16 cellular contexts compared by ENCODE assay signal in the genomic region with DNA sequence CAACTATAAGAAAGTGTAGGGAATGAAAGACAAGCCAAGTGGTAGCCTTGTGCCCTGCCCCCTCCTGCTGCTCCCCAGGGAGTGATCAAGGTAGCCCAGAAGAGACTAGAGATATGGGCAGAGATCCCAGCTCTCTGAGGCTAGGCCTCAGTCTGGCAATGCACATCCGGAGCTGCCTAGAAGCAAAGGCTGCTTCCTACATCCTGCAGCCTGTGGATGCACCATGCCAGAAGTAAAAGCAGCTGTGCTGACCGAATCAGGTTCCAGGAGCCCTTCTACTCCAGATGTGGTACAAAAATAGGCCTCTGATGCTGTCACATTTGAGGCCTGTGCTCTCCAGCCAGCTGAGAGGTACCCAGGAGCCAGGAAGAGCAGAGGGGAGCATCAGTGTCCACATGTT. TPM values are rescaled to one million over a fixed set of nuclear protein-coding genes. Genes with fewer than 3 reads are reported as not detected.
DNase-seq lines count a peak whose midpoint lies in the region; ATAC-seq and TF ChIP-seq lines count a peak whose summit lies in the region.
"Had no signal": no experiment of that assay in that cellular context is flagged by ENCODE, and none has a peak within 500 bp of the region (broad histone marks: within the 10 kb centered on the region; RNA-seq: fewer than 3 reads in every experiment).

No MANE protein-coding gene starts in this region.

- H2AFZ ChIP-seq in mesenchymal stem cell (ENCODE audit: low read depth, low read length): no peak overlapping the region

- H3K9ac ChIP-seq in mesenchymal stem cell (ENCODE audit: low read length): peak overlapping the region; percentile 2

- H3K4me1 Mint-ChIP-seq in natural killer cell treated with Interleukin-12 subunit alpha and Interleukin-12 subunit beta and Interleukin-15 and Interleukin-18, amount 100 ng/mL, for 72 hours (ENCODE audit: low read depth in 2 of 2): peaks cover 0 to 2% of the 10 kb centered on the region in 2 donors
- H3K4me1 Mint-ChIP-seq in natural killer cell: no peaks in the 10 kb centered on the region

- H3K4me3 ChIP-seq in mesenchymal stem cell (ENCODE audit: insufficient read depth in 1 of 2, low read depth in 1 of 2, low read length in 2 of 2): no peak overlapping the region
- H3K4me3 ChIP-seq: A549 had no signal

- no peak overlapping the region for H3K18ac ChIP-seq in mesenchymal stem cell (ENCODE audit: low read depth in 1 of 2, low read length in 2 of 2)

- no peak overlapping the region for H3K27ac ChIP-seq in mesenchymal stem cell (ENCODE audit: low read length, poor library complexity, severe bottlenecking)
- H3K27ac ChIP-seq: A549, HL-60 had no signal

- no peaks in the 10 kb centered on the region for H3K9me3 Mint-ChIP-seq in natural killer cell treated with Interleukin-12 subunit alpha and Interleukin-12 subunit beta and Interleukin-15 and Interleukin-18, amount 100 ng/mL, for 72 hours
- no peaks in the 10 kb centered on the region for H3K9me3 Mint-ChIP-seq in natural killer cell
- H3K9me3 Mint-ChIP-seq: CD8-positive, alpha-beta T cell had no signal

- H2BK12ac ChIP-seq in mesenchymal stem cell (ENCODE audit: low read length in 2 of 2): no peak overlapping the region

- no peak overlapping the region for H3K4me2 ChIP-seq in mesenchymal stem cell (ENCODE audit: low read length, poor library complexity, severe bottlenecking)
- H3K4me2 ChIP-seq: A549 had no signal

- H3K14ac ChIP-seq in mesenchymal stem cell (ENCODE audit: low read length in 2 of 2): no peak overlapping the region

- ATAC-seq in natural killer cell treated with Interleukin-12 subunit alpha and Interleukin-12 subunit beta and Interleukin-15 and Interleukin-18, amount 100 ng/mL, for 72 hours: no peak
- ATAC-seq in natural killer cell: no peak
- ATAC-seq in HG03457 (IDR thresholded peaks at IDR 0.05; ENCODE audit: unreplicated experiment): no peak
- no peak for ATAC-seq in HG03342 (IDR thresholded peaks at IDR 0.05; ENCODE audit: unreplicated experiment)
- ATAC-seq: CD8-positive, alpha-beta T cell had no signal

- peak; percentile 32 for DNase-seq in natural killer cell treated with Interleukin-12 subunit alpha and Interleukin-12 subunit beta and Interleukin-15 and Interleukin-18, amount 100 ng/mL, for 72 hours (ENCODE audit: low spot score)
- DNase-seq in natural killer cell (no peak), dermis blood vessel endothelial cell (peak; percentile 26), mesenchymal stem cell (no peak), GM19238 (ENCODE audit: insufficient read length, low spot score) (no peak)
- DNase-seq: CD8-positive, alpha-beta T cell; GOT3; NCI-H1436 treated with DMSO at 0.1 percent for 48 hours; NCI-H2081 treated with DMSO at 0.1 percent for 48 hours; NCI-H226; NK-92 treated with Interleukin-12 subunit alpha and Interleukin-12 subunit beta, amount 100 ng/mL, for 24 hours had no signal

- H3K27me3 Mint-ChIP-seq in natural killer cell treated with Interleukin-12 subunit alpha and Interleukin-12 subunit beta and Interleukin-15 and Interleukin-18, amount 100 ng/mL, for 72 hours: no peaks in the 10 kb centered on the region
- H3K27me3 Mint-ChIP-seq in natural killer cell (ENCODE audit: low read depth in 2 of 2): no peaks in the 10 kb centered on the region

- no peak overlapping the region for H4K8ac ChIP-seq in mesenchymal stem cell (ENCODE audit: low read length)

- H3K27me3 ChIP-seq in mesenchymal stem cell (ENCODE audit: control insufficient read depth in 1 of 2, insufficient read depth in 1 of 2, low read length in 2 of 2): no peaks in the 10 kb centered on the region

- no peak overlapping the region for H2BK5ac ChIP-seq in mesenchymal stem cell (ENCODE audit: low read depth, low read length, poor library complexity, severe bottlenecking)

- peaks cover 6% of the 10 kb centered on the region for H3K4me1 ChIP-seq in mesenchymal stem cell (ENCODE audit: control insufficient read depth, insufficient read depth, low read depth, low read length)
- H3K4me1 ChIP-seq: A549 had no signal

- peak overlapping the region; percentile 22 for H2BK120ac ChIP-seq in mesenchymal stem cell (ENCODE audit: low read depth, low read length)

- H4K91ac ChIP-seq in mesenchymal stem cell (ENCODE audit: low read length): no peak overlapping the region

- no peaks in the 10 kb centered on the region for H3K36me3 Mint-ChIP-seq in natural killer cell treated with Interleukin-12 subunit alpha and Interleukin-12 subunit beta and Interleukin-15 and Interleukin-18, amount 100 ng/mL, for 72 hours
- H3K36me3 Mint-ChIP-seq in natural killer cell: no peaks in the 10 kb centered on the region
- H3K36me3 Mint-ChIP-seq: CD8-positive, alpha-beta T cell had no signal

- peaks cover 10 to 20% of the 10 kb centered on the region in 2 experiments for H3K36me3 ChIP-seq in mesenchymal stem cell (ENCODE audit: control insufficient read depth in 1 of 2, insufficient read depth in 2 of 2, low read depth in 1 of 2, low read length in 2 of 2)

- no peaks in the 10 kb centered on the region for H3K9me3 ChIP-seq in mesenchymal stem cell (ENCODE audit: control insufficient read depth, low read length)
- H3K9me3 ChIP-seq: A549 had no signal

- H2AK5ac ChIP-seq in mesenchymal stem cell (ENCODE audit: low read length, severe bottlenecking): no peak overlapping the region

- H3K23ac ChIP-seq in mesenchymal stem cell (ENCODE audit: low read length in 2 of 2): no peak overlapping the region

- no peak overlapping the region for H3K4ac ChIP-seq in mesenchymal stem cell (ENCODE audit: low read depth in 1 of 2, low read length in 2 of 2)

- no peak overlapping the region for H2BK15ac ChIP-seq in mesenchymal stem cell (ENCODE audit: low read depth, poor library complexity, severe bottlenecking)

- H3K4me3 Mint-ChIP-seq in natural killer cell treated with Interleukin-12 subunit alpha and Interleukin-12 subunit beta and Interleukin-15 and Interleukin-18, amount 100 ng/mL, for 72 hours: no peak overlapping the region
- H3K4me3 Mint-ChIP-seq in natural killer cell: no peak overlapping the region
- H3K4me3 Mint-ChIP-seq: CD8-positive, alpha-beta T cell had no signal

- WGBS in mesenchymal stem cell: 86% methylated on average over 2 of the region's 2 CpGs

- H3K27ac Mint-ChIP-seq in natural killer cell treated with Interleukin-12 subunit alpha and Interleukin-12 subunit beta and Interleukin-15 and Interleukin-18, amount 100 ng/mL, for 72 hours: no peak overlapping the region
- no peak overlapping the region for H3K27ac Mint-ChIP-seq in natural killer cell
- H3K27ac Mint-ChIP-seq: CD8-positive, alpha-beta T cell had no signal

- no peak for TF ChIP-seq CTCF in natural killer cell (IDR thresholded peaks at IDR 0.05)

- no peaks in the 10 kb centered on the region for H3K79me1 ChIP-seq in mesenchymal stem cell (replicated peaks; ENCODE audit: low read length, poor library complexity, severe bottlenecking)

- intact Hi-C loops in natural killer cell (cut with micrococcal nuclease): no loop called here

RNA-seq across cellular contexts. Expression of a gene that starts 16.0 kb away (rescaled TPM):
- total RNA-seq in natural killer cell treated with Interleukin-12 subunit alpha and Interleukin-12 subunit beta and Interleukin-15 and Interleukin-18, amount 100 ng/mL, for 72 hours: 10 to 100 TPM; 14.0 to 44.0 TPM
- total RNA-seq in natural killer cell (1 to 10 TPM; 3.3 to 6.2 (median 4.0) TPM), dermis blood vessel endothelial cell (2.0 and 3.9 TPM in 2 replicates)
- polyA plus RNA-seq in mesenchymal stem cell (2013, experiment 1 of 2): 2.3 TPM
- polyA plus RNA-seq in mesenchymal stem cell (2013, experiment 2 of 2): 1.8 TPM

RNA-seq across cellular contexts. Expression of a gene that starts 26.6 kb away (rescaled TPM):
- total RNA-seq in natural killer cell treated with Interleukin-12 subunit alpha and Interleukin-12 subunit beta and Interleukin-15 and Interleukin-18, amount 100 ng/mL, for 72 hours: 100 to 1,000 TPM in 1 of 2 donors, 10 to 100 TPM in 1; 89.5 to 105 TPM
- total RNA-seq in natural killer cell (100 to 1,000 TPM; 283 to 358 (median 336) TPM), dermis blood vessel endothelial cell (44.2 and 58.5 TPM in 2 replicates)
- 33.2 TPM for polyA plus RNA-seq in mesenchymal stem cell (2013, experiment 1 of 2)
- polyA plus RNA-seq in mesenchymal stem cell (2013, experiment 2 of 2): 32.7 TPM

RNA-seq across cellular contexts. Expression of a gene that starts 29.3 kb away (rescaled TPM):
- not detected for total RNA-seq in natural killer cell treated with Interleukin-12 subunit alpha and Interleukin-12 subunit beta and Interleukin-15 and Interleukin-18, amount 100 ng/mL, for 72 hours
- total RNA-seq in natural killer cell (not detected), dermis blood vessel endothelial cell (not detected in 2 replicates)
- polyA plus RNA-seq in mesenchymal stem cell (2013, experiment 1 of 2): 0.01 TPM
- not detected for polyA plus RNA-seq in mesenchymal stem cell (2013, experiment 2 of 2)
- total RNA-seq: CD8-positive, alpha-beta T cell had no signal

RNA-seq across cellular contexts. Expression of a gene that starts 37.3 kb away (rescaled TPM):
- total RNA-seq in natural killer cell treated with Interleukin-12 subunit alpha and Interleukin-12 subunit beta and Interleukin-15 and Interleukin-18, amount 100 ng/mL, for 72 hours: under 1 TPM in 1 of 2 donors, not detected in 1; 0.64 TPM
- total RNA-seq in natural killer cell: under 1 TPM in 2 of 3 donors, not detected in 1; 0.52 to 0.83 TPM
- 14.0 and 28.8 TPM in 2 replicates for total RNA-seq in dermis blood vessel endothelial cell
- polyA plus RNA-seq in mesenchymal stem cell (2013, experiment 1 of 2): 12.4 TPM
- polyA plus RNA-seq in mesenchymal stem cell (2013, experiment 2 of 2): 13.4 TPM
- total RNA-seq: Daoy had no signal

RNA-seq across cellular contexts. Expression of a gene that starts 40.7 kb away (rescaled TPM):
- total RNA-seq in natural killer cell treated with Interleukin-12 subunit alpha and Interleukin-12 subunit beta and Interleukin-15 and Interleukin-18, amount 100 ng/mL, for 72 hours: not detected
- total RNA-seq in natural killer cell (under 1 TPM in 1 of 3 donors, not detected in 2; 0.30 TPM), dermis blood vessel endothelial cell (not detected in 2 replicates)
- polyA plus RNA-seq in mesenchymal stem cell (2013, experiment 1 of 2): 0.61 TPM
- 0.52 TPM for polyA plus RNA-seq in mesenchymal stem cell (2013, experiment 2 of 2)
- total RNA-seq: Daoy had no signal

Comparison
In these comparisons a context has a peak if more than half of its experiments do, and no peak if none do; other contexts are left out.
1. DNase-seq: peak in natural killer cell treated with Interleukin-12 subunit alpha and Interleukin-12 subunit beta and Interleukin-15 and Interleukin-18, amount 100 ng/mL, for 72 hours (single experiment) and dermis blood vessel endothelial cell (single experiment); none in natural killer cell (single experiment), mesenchymal stem cell (single experiment) and GM19238 (single experiment).